22 cellular contexts compared by ENCODE assay signal in the genomic region with DNA sequence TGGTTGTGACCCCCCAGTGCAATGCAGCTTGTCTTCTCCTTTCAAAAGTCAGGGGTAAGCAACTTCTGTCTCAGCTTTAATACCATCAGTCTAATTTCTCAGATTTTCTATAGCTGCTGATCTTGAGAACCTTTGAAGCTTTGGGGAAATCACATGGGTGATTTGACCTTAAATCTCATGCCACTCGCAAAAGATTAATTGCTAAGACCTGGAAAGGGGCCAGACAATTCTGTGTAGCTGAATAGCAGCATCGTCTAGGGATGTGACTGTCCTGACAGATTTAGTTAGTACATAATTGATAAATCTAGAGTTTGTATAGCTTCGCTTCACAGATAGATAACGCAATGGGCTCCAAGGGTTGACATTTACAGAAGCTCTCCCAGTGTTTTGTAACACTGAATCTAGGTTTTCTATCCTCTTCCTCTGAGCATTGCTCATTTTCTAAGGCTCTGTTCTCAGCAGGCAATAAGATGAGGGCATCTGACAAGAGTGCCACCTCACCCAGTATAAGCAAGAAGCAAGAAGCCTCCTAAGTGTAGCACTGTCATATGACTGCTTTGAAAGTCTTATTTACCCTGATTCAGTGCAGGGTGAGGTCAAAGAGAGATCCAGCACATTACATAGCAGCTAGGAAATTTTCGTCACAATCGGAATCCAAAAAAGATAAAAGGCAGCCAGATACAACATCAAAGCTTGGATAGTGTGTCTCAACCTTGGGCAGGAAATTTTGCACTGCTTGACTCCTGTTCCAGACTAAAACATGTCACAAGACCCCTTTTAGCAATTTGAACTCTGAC. TPM values are rescaled to one million over a fixed set of nuclear protein-coding genes. Genes with fewer than 3 reads are reported as not detected.
DNase-seq lines count a peak whose midpoint lies in the region; ATAC-seq, FAIRE-seq and TF ChIP-seq lines count a peak whose summit lies in the region.
"Had no signal": no experiment of that assay in that cellular context is flagged by ENCODE, and none has a peak within 500 bp of the region (broad histone marks: within the 10 kb centered on the region; RNA-seq: fewer than 3 reads in every experiment).

No MANE protein-coding gene starts in this region.

- DNase-seq in DMS 273 (lab: John Stamatoyannopoulos, UW; ENCODE audit: unreplicated experiment), result peak; percentile 6
- no peak for DNase-seq in DMS 273 treated with DMSO at 0.1 percent for 48 hours (lab: John Stamatoyannopoulos, UW)
- no peak for DNase-seq in SK-N-MC (ENCODE audit: low read depth, low spot score)
- DNase-seq in pancreas, result no peak
- DNase-seq in stimulated activated CD4-positive, alpha-beta T cell treated with anti-CD3 and anti-CD28 coated beads, Interleukin-4, amount 100 ng/mL, for 24 hours, result no peak
- DNase-seq in stimulated activated CD4-positive, alpha-beta T cell treated with anti-CD3 and anti-CD28 coated beads, Interleukin-2, amount 100 ng/mL, for 24 hours, result no peak
- no peak for DNase-seq in effector memory CD4-positive, alpha-beta T cell
- DNase-seq: activated B cell treated with CpG ODN at 0.5 μM for 24 hours; activated CD8-positive, alpha-beta T cell treated with anti-CD3 and anti-CD28 coated beads, Interleukin-2, amount 10 ng/mL, durations not matched to agents 7 days and 5 days; activated T-cell treated with anti-CD3 and anti-CD28 coated beads, Interleukin-2, amount 50 U/mL, for 4 hours; erythroblast; lower lobe of right lung; NCI-H2029 treated with DMSO at 0.1 percent for 48 hours had no signal

- FAIRE-seq in pancreas (lab: Jason Lieb, UNC), result no peak
- FAIRE-seq: bronchial epithelial cell, D721Med, G401.6, K562 had no signal

- 52 to 58% methylated on average over 6 of the region's 6 CpGs for WGBS in gastroesophageal sphincter (ENCODE audit: low coverage in 1 of 2), 2 donors
- 22 to 25% methylated on average over 6 of the region's 6 CpGs for WGBS in pancreas, 2 donors

- TF ChIP-seq EP300 in gastroesophageal sphincter (IDR thresholded peaks at IDR 0.05), result no peak

- H3K9me3 ChIP-seq in SK-N-MC (ENCODE audit: low read depth, low read length), result no peaks in the 10 kb centered on the region
- H3K9me3 ChIP-seq in gastroesophageal sphincter, result no peaks in the 10 kb centered on the region
- no peaks in the 10 kb centered on the region for H3K9me3 ChIP-seq in pancreas
- H3K9me3 ChIP-seq in effector memory CD4-positive, alpha-beta T cell (ENCODE audit: control insufficient read depth, low read length), result no peaks in the 10 kb centered on the region
- H3K9me3 ChIP-seq: BLaER1, HAP-1, lower lobe of right lung had no signal

- H3K9ac ChIP-seq in SK-N-MC (ENCODE audit: insufficient read length), result peak overlapping the region; percentile 16
- H3K9ac ChIP-seq: BLaER1 had no signal

- H3K36me3 ChIP-seq in SK-N-MC (ENCODE audit: insufficient read depth, low read length), result no peaks in the 10 kb centered on the region
- H3K36me3 ChIP-seq in gastroesophageal sphincter, result no peaks in the 10 kb centered on the region
- H3K36me3 ChIP-seq in pancreas, result no peaks in the 10 kb centered on the region
- no peaks in the 10 kb centered on the region for H3K36me3 ChIP-seq in effector memory CD4-positive, alpha-beta T cell (ENCODE audit: control insufficient read depth, insufficient read depth, low read length)
- H3K36me3 ChIP-seq: BLaER1, HAP-1, lower lobe of right lung had no signal

- no peak overlapping the region for H3K27ac ChIP-seq in SK-N-MC
- H3K27ac ChIP-seq in gastroesophageal sphincter, result no peak overlapping the region
- no peak overlapping the region for H3K27ac ChIP-seq in pancreas
- H3K27ac ChIP-seq in effector memory CD4-positive, alpha-beta T cell (ENCODE audit: insufficient read depth, low read length, poor library complexity, severe bottlenecking), result no peak overlapping the region
- H3K27ac ChIP-seq: 22Rv1, BLaER1, lower lobe of right lung, skin epidermis had no signal

- no peak for TF ChIP-seq POLR2A in gastroesophageal sphincter (IDR thresholded peaks at IDR 0.05)

- ATAC-seq in gastroesophageal sphincter (peak; percentile 61), pancreas (peak in 3 of 4 donors; percentile 33 to 39 (median 35))
- ATAC-seq: activated CD8-positive, alpha-beta T cell treated with anti-CD3 and anti-CD28 coated beads, Interleukin-2, amount 10 ng/mL, durations not matched to agents 7 days and 5 days; activated T-cell treated with anti-CD3 and anti-CD28 coated beads, Interleukin-2, amount 50 U/mL, for 4 hours; K562; lower lobe of right lung had no signal

- TF ChIP-seq CTCF in gastroesophageal sphincter (IDR thresholded peaks at IDR 0.05), result no peak
- TF ChIP-seq CTCF in pancreas (IDR thresholded peaks at IDR 0.05), result no peak

- intact Hi-C loops in pancreas (cut with DNase I), result loop anchor here in 1 of 3 donors (10.0 kb wide), 1 partner anchor 1089 kb away; no protein-coding TSS in a partner anchor

- H3K4me1 ChIP-seq in gastroesophageal sphincter (peaks cover 0 to 37% (median 0%) of the 10 kb centered on the region in 3 donors), pancreas (peaks cover 0 to 3% (median 0%) of the 10 kb centered on the region in 3 donors)
- H3K4me1 ChIP-seq in effector memory CD4-positive, alpha-beta T cell (ENCODE audit: control insufficient read depth, insufficient read depth, low read length, poor library complexity, severe bottlenecking), result no peaks in the 10 kb centered on the region
- H3K4me1 ChIP-seq: BLaER1, lower lobe of right lung had no signal

- H3K4me3 ChIP-seq in SK-N-MC (no peak overlapping the region), gastroesophageal sphincter (no peak overlapping the region), pancreas (no peak overlapping the region)
- H3K4me3 ChIP-seq in effector memory CD4-positive, alpha-beta T cell (ENCODE audit: insufficient read depth, low read depth, low read length, poor library complexity, severe bottlenecking), result no peak overlapping the region
- H3K4me3 ChIP-seq: BLaER1, HAP-1, K562, lower lobe of right lung, skin epidermis had no signal

- no peaks in the 10 kb centered on the region for H3K27me3 ChIP-seq in gastroesophageal sphincter
- no peaks in the 10 kb centered on the region for H3K27me3 ChIP-seq in pancreas
- H3K27me3 ChIP-seq in effector memory CD4-positive, alpha-beta T cell (replicated peaks; ENCODE audit: control insufficient read depth, insufficient read depth, low read length, poor library complexity, severe bottlenecking), result no peaks in the 10 kb centered on the region
- H3K27me3 ChIP-seq: BLaER1 had no signal

RNA-seq across cellular contexts. Expression of gene DUT, which starts 47.7 kb away (rescaled TPM):
- total RNA-seq in gastroesophageal sphincter, result 100 to 1,000 TPM in 1 of 4 donors, 10 to 100 TPM in 3; 76.2 to 155 (median 80.9) TPM
- 10 to 100 TPM; 23.9 to 47.9 (median 29.8) TPM for total RNA-seq in pancreas
- 10 to 100 TPM; 37.8 to 78.8 TPM for polyA plus RNA-seq in pancreas
